9 cellular contexts compared by ENCODE assay signal in genomic region chr9:34139477-34140146, GRCh38. TPM values are rescaled to one million over a fixed set of nuclear protein-coding genes. Genes with fewer than 3 reads are reported as not detected.
A peak's percentile ranks its signal among the peaks of the same experiment; 100 is the strongest.
DNase-seq lines count a peak whose midpoint lies in the region; ATAC-seq, FAIRE-seq and TF ChIP-seq lines count a peak whose summit lies in the region.
"Had no signal": no experiment of that assay in that cellular context is flagged by ENCODE, and none has a peak within 500 bp of the region (broad histone marks: within the 10 kb centered on the region; RNA-seq: fewer than 3 reads in every experiment).

No MANE protein-coding gene starts in this region.

- H3K4me3 ChIP-seq in HFF-Myc (replicated peaks; ENCODE audit: low read depth, low read length) (no peak overlapping the region), cardiac muscle cell (no peak overlapping the region), upper lobe of left lung (no peak overlapping the region)

- DNase-seq in HFF-Myc (ENCODE audit: extremely low read depth, low read depth) (peak; percentile 36), T-cell (no peak), cardiac muscle cell (ENCODE audit: low read depth in 1 of 2, low spot score in 1 of 2) (peak; percentile 28 to 98), upper lobe of left lung (peak in 1 of 2 donors; percentile 62), GM12892 (ENCODE audit: insufficient read length) (no peak), NCI-H524 treated with DMSO at 0.1 percent for 48 hours (lab: John Stamatoyannopoulos, UW) (no peak)
- no peak for DNase-seq in activated CD8-positive, alpha-beta memory T cell treated with anti-CD3 and anti-CD28 coated beads, Interleukin-2, amount 50 U/mL, for 4 hours
- DNase-seq: DND-41 had no signal

- H3K27me3 Mint-ChIP-seq in T-cell = no peaks in the 10 kb centered on the region

- POLR2A ChIA-PET in T-cell (lab: Charles Lee) = no interaction called here

- no peak overlapping the region for H3K4me3 Mint-ChIP-seq in T-cell

- H3K9me3 Mint-ChIP-seq in T-cell = no peaks in the 10 kb centered on the region

- H3K27me3 ChIP-seq in cardiac muscle cell (no peaks in the 10 kb centered on the region), upper lobe of left lung (no peaks in the 10 kb centered on the region)

- CTCF ChIA-PET in T-cell (lab: Charles Lee) = interaction anchor here in 1 of 2 donors (0.7 kb wide), 2 partner anchors 478 to 845 kb away, joined by 4 read pairs; no protein-coding TSS in a partner anchor

- TF ChIP-seq POLR2A in upper lobe of left lung (IDR thresholded peaks at IDR 0.05) (no peak), GM12892 (IDR thresholded peaks at IDR 0.05; ENCODE audit: low read depth, low read length) (no peak)

- peaks cover 0 to 8% (median 6%) of the 10 kb centered on the region in 3 donors for H3K4me1 Mint-ChIP-seq in T-cell

- no peak for TF ChIP-seq EP300 in upper lobe of left lung (IDR thresholded peaks at IDR 0.05)

- H3K27ac ChIP-seq in 22Rv1 (no peak overlapping the region), cardiac muscle cell (no peak overlapping the region), upper lobe of left lung (no peak overlapping the region)

- WGBS in upper lobe of left lung, 2 donors = 69 to 72% methylated on average over 5 of the region's 5 CpGs

- ATAC-seq in T-cell (replicated peaks in 1 of 4) (no peak), upper lobe of left lung (ENCODE audit: low FRiP score in 2 of 2) (peak; percentile 59 to 86)

- TF ChIP-seq CTCF in 22Rv1 (IDR thresholded peaks at IDR 0.05) = peak; percentile 41; the same call in 1 of the 2 replicates
- peak; percentile 43 for TF ChIP-seq CTCF in HFF-Myc (IDR thresholded peaks at IDR 0.05; ENCODE audit: low read depth, low read length, missing control alignments)
- TF ChIP-seq CTCF in cardiac muscle cell (IDR thresholded peaks at IDR 0.05; ENCODE audit: low read depth, low read length) = peak; percentile 63
- peak in 1 of 6 experiments; percentile 5 for TF ChIP-seq CTCF in upper lobe of left lung (IDR thresholded peaks at IDR 0.05)

- H3K27ac Mint-ChIP-seq in T-cell = peak overlapping the region; percentile 28 to 58

- H3K4me1 ChIP-seq in cardiac muscle cell (ENCODE audit: low read depth) = no peaks in the 10 kb centered on the region
- peaks cover 0 to 6% (median 1%) of the 10 kb centered on the region in 4 donors for H3K4me1 ChIP-seq in upper lobe of left lung

- H3K36me3 Mint-ChIP-seq in T-cell = no peaks in the 10 kb centered on the region

- H3K9me3 ChIP-seq in cardiac muscle cell (ENCODE audit: low read depth) (no peaks in the 10 kb centered on the region), upper lobe of left lung (no peaks in the 10 kb centered on the region)

- no peak for FAIRE-seq in GM12892 (lab: Jason Lieb, UNC)

- H3K36me3 ChIP-seq in cardiac muscle cell = no peaks in the 10 kb centered on the region
- H3K36me3 ChIP-seq in upper lobe of left lung = no peaks in the 10 kb centered on the region

RNA-seq across cellular contexts. Expression of gene DCAF12, which starts 13.1 kb away (rescaled TPM):
- total RNA-seq in T-cell (10 to 100 TPM; 15.5 to 29.1 (median 23.3) TPM), cardiac muscle cell (29.7 and 31.7 TPM in 2 replicates), upper lobe of left lung (10 to 100 TPM; 17.8 to 41.0 (median 34.0) TPM)
- 27.1 and 36.0 TPM in 2 replicates for polyA plus RNA-seq in cardiac muscle cell
- 23.8 TPM for polyA plus RNA-seq in GM12892 (2012; ENCODE audit: missing spikeins)

RNA-seq across cellular contexts. Expression of gene UBAP1, which starts 39.2 kb away (rescaled TPM):
- 10 to 100 TPM; 33.1 to 42.2 (median 35.5) TPM for total RNA-seq in T-cell
- total RNA-seq in cardiac muscle cell = 23.5 and 28.6 TPM in 2 replicates
- polyA plus RNA-seq in cardiac muscle cell = 52.3 and 60.0 TPM in 2 replicates
- total RNA-seq in upper lobe of left lung = 10 to 100 TPM; 37.7 to 62.2 (median 48.1) TPM
- 23.1 TPM for polyA plus RNA-seq in GM12892 (2012; ENCODE audit: missing spikeins)

Comparison
In these comparisons a context has a peak if more than half of its experiments do, and no peak if none do; other contexts are left out.
1. DNase-seq: peak in HFF-Myc (single experiment) and cardiac muscle cell (2 of 2); none in T-cell (0 of 34), GM12892 (single experiment), NCI-H524 treated with DMSO at 0.1 percent for 48 hours (single experiment) and activated CD8-positive, alpha-beta memory T cell treated with anti-CD3 and anti-CD28 coated beads, Interleukin-2, amount 50 U/mL, for 4 hours (single experiment).
2. ATAC-seq: peak in upper lobe of left lung (2 of 2); none in T-cell (0 of 4).